Comparison of ENCODE assay signal across 32 cellular contexts in genomic region chr17:70099267-70099666, GRCh38. TPM values are rescaled to one million over a fixed set of nuclear protein-coding genes. Genes with fewer than 3 reads are reported as not detected.
DNase-seq lines count a peak whose midpoint lies in the region; ATAC-seq and TF ChIP-seq lines count a peak whose summit lies in the region.
"Had no signal": no experiment of that assay in that cellular context is flagged by ENCODE, and none has a peak within 500 bp of the region (broad histone marks: within the 10 kb centered on the region; RNA-seq: fewer than 3 reads in every experiment).

No MANE protein-coding gene starts in this region.

- H3K27me3 ChIP-seq in naive thymus-derived CD4-positive, alpha-beta T cell (ENCODE audit: control insufficient read depth in 2 of 2, insufficient read depth in 2 of 2, low read length in 2 of 2), result no peaks in the 10 kb centered on the region
- H3K27me3 ChIP-seq in stomach, result no peaks in the 10 kb centered on the region
- H3K27me3 ChIP-seq: heart left ventricle, MG63, transverse colon had no signal

- TF ChIP-seq EP300 in stomach (IDR thresholded peaks at IDR 0.05), result no peak

- no peak overlapping the region for H3K4me3 Mint-ChIP-seq in naive thymus-derived CD4-positive, alpha-beta T cell
- H3K4me3 Mint-ChIP-seq: activated CD4-positive, alpha-beta T cell treated with anti-CD3 and anti-CD28 coated beads for 36 hours; natural killer cell treated with Interleukin-12 subunit alpha and Interleukin-12 subunit beta and Interleukin-15 and Interleukin-18, amount 100 ng/mL, for 72 hours had no signal

- CTCF ChIA-PET in OCI-LY7 (lab: Charles Lee; ENCODE audit: unreplicated experiment), result no interaction called here
- CTCF ChIA-PET in naive thymus-derived CD4-positive, alpha-beta T cell (lab: Charles Lee), result no interaction called here

- TF ChIP-seq POLR2A in stomach (IDR thresholded peaks at IDR 0.05), result no peak

- H3K27ac ChIP-seq in OCI-LY7 (ENCODE audit: low read depth, low read length, poor library complexity, severe bottlenecking) (no peak overlapping the region), stomach (no peak overlapping the region)
- no peak overlapping the region for H3K27ac ChIP-seq in naive thymus-derived CD4-positive, alpha-beta T cell (ENCODE audit: low read depth, low read length)
- H3K27ac ChIP-seq: GM23248, SK-N-MC, transverse colon had no signal

- H3K4me1 ChIP-seq in OCI-LY7 (ENCODE audit: insufficient read depth, low read length, poor library complexity, severe bottlenecking), result peaks cover 12% of the 10 kb centered on the region
- no peaks in the 10 kb centered on the region for H3K4me1 ChIP-seq in naive thymus-derived CD4-positive, alpha-beta T cell (ENCODE audit: control insufficient read depth in 2 of 2, insufficient read depth in 2 of 2, low read length in 2 of 2)
- H3K4me1 ChIP-seq in stomach, result no peaks in the 10 kb centered on the region
- H3K4me1 ChIP-seq: transverse colon had no signal

- no peak for TF ChIP-seq CTCF in OCI-LY7 (conservative IDR thresholded peaks at IDR 0.05; ENCODE audit: low read length)
- no peak for TF ChIP-seq CTCF in stomach (IDR thresholded peaks at IDR 0.05)

- no TSS peak for BruUV-seq in OCI-LY7 (replicated peaks; lab: Mats Ljungman, UMichigan)

- no peaks in the 10 kb centered on the region for H3K9me2 ChIP-seq in OCI-LY7 (ENCODE audit: insufficient read depth, low read length)

- H3K4me3 ChIP-seq in OCI-LY7 (ENCODE audit: low read depth, low read length, poor library complexity, severe bottlenecking) (no peak overlapping the region), stomach (no peak overlapping the region)
- H3K4me3 ChIP-seq in naive thymus-derived CD4-positive, alpha-beta T cell (ENCODE audit: low read length), result no peak overlapping the region
- H3K4me3 ChIP-seq: GM12878, GM23248, heart left ventricle, lung, MG63, SK-N-MC, transverse colon had no signal

- peak; percentile 7 for DNase-seq in CD1c-positive myeloid dendritic cell (ENCODE audit: extremely low spot score)
- DNase-seq in KG1 (lab: John Stamatoyannopoulos, UW), result peak; percentile 45
- peak; percentile 14 for DNase-seq in OCI-LY7 (ENCODE audit: low spot score)
- no peak for DNase-seq in naive thymus-derived CD4-positive, alpha-beta T cell
- DNase-seq in NCI-H2171 treated with DMSO at 0.1 percent for 48 hours (lab: John Stamatoyannopoulos, UW), result no peak
- no peak for DNase-seq in NCI-H345 treated with DMSO at 0.1 percent for 48 hours (lab: John Stamatoyannopoulos, UW; ENCODE audit: unreplicated experiment)
- DNase-seq in posterior vena cava (ENCODE audit: low spot score), result no peak
- no peak for DNase-seq in stomach
- DNase-seq: activated CD4-positive, alpha-beta T cell treated with anti-CD3 and anti-CD28 coated beads for 36 hours; activated T-cell treated with anti-CD3 and anti-CD28 coated beads for 4 hours; C1 segment of cervical spinal cord; DMS79 treated with DMSO at 0.1 percent for 48 hours; effector memory CD4-positive, alpha-beta T cell; foreskin fibroblast; GM23248; heart left ventricle; kidney glomerular epithelial cell; MG63; NCI-H1436 treated with DMSO at 0.1 percent for 48 hours; NCI-H2107; NCI-H524; stimulated activated CD4-positive, alpha-beta T cell treated with anti-CD3 and anti-CD28 coated beads, Interleukin-2, amount 100 ng/mL, for 24 hours; transverse colon had no signal

- H3K9me3 ChIP-seq in OCI-LY7 (ENCODE audit: low read length) (no peaks in the 10 kb centered on the region), stomach (no peaks in the 10 kb centered on the region)
- no peaks in the 10 kb centered on the region for H3K9me3 ChIP-seq in naive thymus-derived CD4-positive, alpha-beta T cell (ENCODE audit: control insufficient read depth in 2 of 3, low read length in 3 of 3)
- H3K9me3 ChIP-seq: heart left ventricle, transverse colon had no signal

- H3K36me3 Mint-ChIP-seq in naive thymus-derived CD4-positive, alpha-beta T cell, result no peaks in the 10 kb centered on the region
- H3K36me3 Mint-ChIP-seq: activated naive CD4-positive, alpha-beta T cell treated with anti-CD3 and anti-CD28 coated beads, Interleukin-2, amount 50 U/mL, for 72 hours; natural killer cell treated with Interleukin-12 subunit alpha and Interleukin-12 subunit beta and Interleukin-15 and Interleukin-18, amount 100 ng/mL, for 72 hours had no signal

- intact Hi-C loops in OCI-LY7 (cut with micrococcal nuclease; ENCODE audit: unreplicated experiment) (no loop called here), posterior vena cava (cut with DNase I) (no loop called here), stomach (cut with DNase I; ENCODE audit: low total_unique reads) (no loop called here)
- intact Hi-C loops in naive thymus-derived CD4-positive, alpha-beta T cell (cut with micrococcal nuclease), result no loop called here

- peaks cover 4 to 13% (median 4%) of the 10 kb centered on the region in 5 donors for H3K27me3 Mint-ChIP-seq in naive thymus-derived CD4-positive, alpha-beta T cell

- ATAC-seq in naive thymus-derived CD4-positive, alpha-beta T cell, result peak; percentile 55
- ATAC-seq: activated CD4-positive, alpha-beta T cell treated with anti-CD3 and anti-CD28 coated beads for 36 hours; activated naive CD4-positive, alpha-beta T cell treated with anti-CD3 and anti-CD28 coated beads, Interleukin-2, amount 50 U/mL, for 72 hours; esophagus mucosa; GM12878; natural killer cell treated with Interleukin-12 subunit alpha and Interleukin-12 subunit beta and Interleukin-15 and Interleukin-18, amount 100 ng/mL, for 72 hours had no signal

- H3K9me3 Mint-ChIP-seq in naive thymus-derived CD4-positive, alpha-beta T cell, result peaks cover 0 to 3% (median 0%) of the 10 kb centered on the region in 11 donors
- H3K9me3 Mint-ChIP-seq: activated naive CD4-positive, alpha-beta T cell treated with anti-CD3 and anti-CD28 coated beads, Interleukin-2, amount 50 U/mL, for 72 hours had no signal

- peak overlapping the region; percentile 63; the same call in 1 of the 2 replicates for H2AFZ ChIP-seq in OCI-LY7 (ENCODE audit: low read length)
- H2AFZ ChIP-seq: GM23248 had no signal

- POLR2A ChIA-PET in OCI-LY7 (lab: Charles Lee), result interaction anchor here (0.8 to 1.2 kb wide), 3 partner anchors 36 to 691 kb away, joined by 3 to 7 read pairs (median 5); no protein-coding TSS in a partner anchor
- POLR2A ChIA-PET in naive thymus-derived CD4-positive, alpha-beta T cell (lab: Charles Lee), result no interaction called here

- H3K27ac Mint-ChIP-seq in naive thymus-derived CD4-positive, alpha-beta T cell, result no peak overlapping the region
- H3K27ac Mint-ChIP-seq: activated CD4-positive, alpha-beta T cell treated with anti-CD3 and anti-CD28 coated beads for 36 hours; activated naive CD4-positive, alpha-beta T cell treated with anti-CD3 and anti-CD28 coated beads, Interleukin-2, amount 50 U/mL, for 72 hours; natural killer cell treated with Interleukin-12 subunit alpha and Interleukin-12 subunit beta and Interleukin-15 and Interleukin-18, amount 100 ng/mL, for 72 hours had no signal

- H3K4me1 Mint-ChIP-seq in naive thymus-derived CD4-positive, alpha-beta T cell, result peaks cover 0 to 5% (median 0%) of the 10 kb centered on the region in 7 donors
- H3K4me1 Mint-ChIP-seq: activated CD4-positive, alpha-beta T cell treated with anti-CD3 and anti-CD28 coated beads for 36 hours had no signal

- 79 to 90% (median 85%) methylated on average over 3 of the region's 3 CpGs for WGBS in stomach, 5 donors

- H3K4me2 ChIP-seq in OCI-LY7 (ENCODE audit: low read length), result peak overlapping the region; percentile 12; the same call in 1 of the 2 replicates

- no peaks in the 10 kb centered on the region for H3K79me2 ChIP-seq in OCI-LY7 (ENCODE audit: insufficient read depth, low read depth, low read length)

- H3K36me3 ChIP-seq in OCI-LY7 (ENCODE audit: insufficient read depth, low read length) (no peaks in the 10 kb centered on the region), stomach (no peaks in the 10 kb centered on the region)
- H3K36me3 ChIP-seq in naive thymus-derived CD4-positive, alpha-beta T cell (ENCODE audit: control insufficient read depth in 2 of 3, insufficient read depth in 3 of 3, low read length in 3 of 3), result no peaks in the 10 kb centered on the region
- H3K36me3 ChIP-seq: heart left ventricle, MG63, transverse colon had no signal

- no peaks in the 10 kb centered on the region for H4K20me1 ChIP-seq in OCI-LY7 (ENCODE audit: insufficient read depth, low read length)

RNA-seq across cellular contexts. Expression of gene KCNJ16, which starts 24.2 kb away (rescaled TPM):
- total RNA-seq in OCI-LY7 (2014; rRNA removed; shearing (Covaris generic)), result not detected in 2 replicates
- not detected in 2 replicates for total RNA-seq in OCI-LY7 (2022)
- total RNA-seq in naive thymus-derived CD4-positive, alpha-beta T cell, result not detected
- not detected for polyA plus RNA-seq in naive thymus-derived CD4-positive, alpha-beta T cell
- total RNA-seq in posterior vena cava, result under 1 TPM; 0.19 to 0.38 TPM
- total RNA-seq in stomach, result 100 to 1,000 TPM in 1 of 5 donors, 10 to 100 TPM in 3, not detected in 1; 12.9 to 135 (median 34.0) TPM
- 10 to 100 TPM in 1 of 3 donors, 1 to 10 TPM in 2; 5.9 to 10.5 (median 9.1) TPM for polyA plus RNA-seq in stomach
- total RNA-seq: activated CD4-positive, alpha-beta T cell treated with anti-CD3 and anti-CD28 coated beads for 36 hours; activated naive CD4-positive, alpha-beta T cell treated with anti-CD3 and anti-CD28 coated beads, Interleukin-2, amount 50 U/mL, for 72 hours; bronchial epithelial cell; esophagus mucosa; GM12878; GM23248; natural killer cell treated with Interleukin-12 subunit alpha and Interleukin-12 subunit beta and Interleukin-15 and Interleukin-18, amount 100 ng/mL, for 72 hours; osteocyte; T-helper 2 cell treated with Interferon-gamma antibody and Interleukin-4, amounts not matched to agents 100 ng/mL and 5 ng/mL, for 36 hours had no signal
- polyA plus RNA-seq: GM23248 had no signal

Comparison
In these comparisons a context has a peak if more than half of its experiments do, and no peak if none do; other contexts are left out.
1. DNase-seq: peak in CD1c-positive myeloid dendritic cell (single experiment), KG1 (single experiment) and OCI-LY7 (single experiment); none in naive thymus-derived CD4-positive, alpha-beta T cell (0 of 9), NCI-H2171 treated with DMSO at 0.1 percent for 48 hours (single experiment), NCI-H345 treated with DMSO at 0.1 percent for 48 hours (single experiment), posterior vena cava (single experiment) and stomach (single experiment).